1 cellular context compared by ENCODE assay signal in genomic region chr15:49421991-49422390, GRCh38.
TF ChIP-seq lines count a peak whose summit lies in the region.

No MANE protein-coding gene starts in this region.

TF ChIP-seq in GM12878, 131 proteins besides CTCF, POLR2A, EP300 and RAD21 (continued from another document):
- TF ChIP-seq RUNX3 (IDR thresholded peaks at IDR 0.05; ENCODE audit: low read length) (peak; percentile 25; the same call in 1 of the 2 replicates), SIX5 (IDR thresholded peaks at IDR 0.05; ENCODE audit: low read depth, low read length, severe bottlenecking) (no peak), MTA3 (IDR thresholded peaks at IDR 0.05; ENCODE audit: borderline replicate concordance, low read length) (no peak), MLLT1 (IDR thresholded peaks at IDR 0.05) (no peak), RELB (IDR thresholded peaks at IDR 0.05; ENCODE audit: low read depth) (no peak), RBBP5 (conservative IDR thresholded peaks at IDR 0.05) (no peak), FOS (IDR thresholded peaks at IDR 0.05; ENCODE audit: borderline replicate concordance, extremely low read depth, insufficient read length) (no peak), ASH2L (IDR thresholded peaks at IDR 0.05; ENCODE audit: borderline replicate concordance, low read depth) (no peak), EED (IDR thresholded peaks at IDR 0.05; ENCODE audit: low read depth) (no peak), ATF7 (IDR thresholded peaks at IDR 0.05; ENCODE audit: low read depth) (no peak), IRF5 (IDR thresholded peaks at IDR 0.05; ENCODE audit: borderline replicate concordance) (no peak), RCOR1 (conservative IDR thresholded peaks at IDR 0.05; ENCODE audit: low read depth, low read length) (no peak), DPF2 (IDR thresholded peaks at IDR 0.05) (no peak), SMAD1 (IDR thresholded peaks at IDR 0.05; ENCODE audit: low read depth, partially characterized antibody) (no peak), BACH1 (IDR thresholded peaks at IDR 0.05; ENCODE audit: borderline replicate concordance) (no peak), MYB (IDR thresholded peaks at IDR 0.05; ENCODE audit: borderline replicate concordance, low read depth, low read length) (no peak), RB1 (IDR thresholded peaks at IDR 0.05; ENCODE audit: borderline replicate concordance) (0 out of 2 replicates have a peak, but pooled peaks have one; percentile 39), CUX1 (IDR thresholded peaks at IDR 0.05; ENCODE audit: insufficient replicate concordance, low read depth, low read length) (no peak), TARDBP (IDR thresholded peaks at IDR 0.05; ENCODE audit: borderline replicate concordance) (no peak), CHD2 (IDR thresholded peaks at IDR 0.05; ENCODE audit: borderline replicate concordance, low read depth, low read length) (no peak), BCL11A (IDR thresholded peaks at IDR 0.05; ENCODE audit: low read depth, low read length) (no peak), HDAC2 (IDR thresholded peaks at IDR 0.05) (no peak), MTA2 (IDR thresholded peaks at IDR 0.05; ENCODE audit: low read depth) (no peak), EGR1 (IDR thresholded peaks at IDR 0.05; ENCODE audit: borderline replicate concordance in 1 of 2, low read depth in 2 of 2, low read length in 2 of 2) (no peak)
- TF ChIP-seq, protein P1, sequence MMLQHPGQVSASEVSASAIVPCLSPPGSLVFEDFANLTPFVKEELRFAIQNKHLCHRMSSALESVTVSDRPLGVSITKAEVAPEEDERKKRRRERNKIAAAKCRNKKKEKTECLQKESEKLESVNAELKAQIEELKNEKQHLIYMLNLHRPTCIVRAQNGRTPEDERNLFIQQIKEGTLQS (IDR thresholded peaks at IDR 0.05; ENCODE audit: borderline replicate concordance, extremely low read depth, low read depth, low read length): peak; percentile 29; the same call in 1 of the 2 replicates
- TF ChIP-seq, protein P2, sequence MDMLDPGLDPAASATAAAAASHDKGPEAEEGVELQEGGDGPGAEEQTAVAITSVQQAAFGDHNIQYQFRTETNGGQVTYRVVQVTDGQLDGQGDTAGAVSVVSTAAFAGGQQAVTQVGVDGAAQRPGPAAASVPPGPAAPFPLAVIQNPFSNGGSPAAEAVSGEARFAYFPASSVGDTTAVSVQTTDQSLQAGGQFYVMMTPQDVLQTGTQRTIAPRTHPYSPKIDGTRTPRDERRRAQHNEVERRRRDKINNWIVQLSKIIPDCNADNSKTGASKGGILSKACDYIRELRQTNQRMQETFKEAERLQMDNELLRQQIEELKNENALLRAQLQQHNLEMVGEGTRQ (IDR thresholded peaks at IDR 0.05; ENCODE audit: borderline replicate concordance, low read depth, low read length): no peak
- TF ChIP-seq, protein P3, sequence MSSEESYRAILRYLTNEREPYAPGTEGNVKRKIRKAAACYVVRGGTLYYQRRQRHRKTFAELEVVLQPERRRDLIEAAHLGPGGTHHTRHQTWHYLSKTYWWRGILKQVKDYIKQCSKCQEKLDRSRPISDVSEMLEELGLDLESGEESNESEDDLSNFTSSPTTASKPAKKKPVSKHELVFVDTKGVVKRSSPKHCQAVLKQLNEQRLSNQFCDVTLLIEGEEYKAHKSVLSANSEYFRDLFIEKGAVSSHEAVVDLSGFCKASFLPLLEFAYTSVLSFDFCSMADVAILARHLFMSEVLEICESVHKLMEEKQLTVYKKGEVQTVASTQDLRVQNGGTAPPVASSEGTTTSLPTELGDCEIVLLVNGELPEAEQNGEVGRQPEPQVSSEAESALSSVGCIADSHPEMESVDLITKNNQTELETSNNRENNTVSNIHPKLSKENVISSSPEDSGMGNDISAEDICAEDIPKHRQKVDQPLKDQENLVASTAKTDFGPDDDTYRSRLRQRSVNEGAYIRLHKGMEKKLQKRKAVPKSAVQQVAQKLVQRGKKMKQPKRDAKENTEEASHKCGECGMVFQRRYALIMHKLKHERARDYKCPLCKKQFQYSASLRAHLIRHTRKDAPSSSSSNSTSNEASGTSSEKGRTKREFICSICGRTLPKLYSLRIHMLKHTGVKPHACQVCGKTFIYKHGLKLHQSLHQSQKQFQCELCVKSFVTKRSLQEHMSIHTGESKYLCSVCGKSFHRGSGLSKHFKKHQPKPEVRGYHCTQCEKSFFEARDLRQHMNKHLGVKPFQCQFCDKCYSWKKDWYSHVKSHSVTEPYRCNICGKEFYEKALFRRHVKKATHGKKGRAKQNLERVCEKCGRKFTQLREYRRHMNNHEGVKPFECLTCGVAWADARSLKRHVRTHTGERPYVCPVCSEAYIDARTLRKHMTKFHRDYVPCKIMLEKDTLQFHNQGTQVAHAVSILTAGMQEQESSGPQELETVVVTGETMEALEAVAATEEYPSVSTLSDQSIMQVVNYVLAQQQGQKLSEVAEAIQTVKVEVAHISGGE (CRISPR knock-in tag; IDR thresholded peaks at IDR 0.05): no peak
- TF ChIP-seq, protein P4, sequence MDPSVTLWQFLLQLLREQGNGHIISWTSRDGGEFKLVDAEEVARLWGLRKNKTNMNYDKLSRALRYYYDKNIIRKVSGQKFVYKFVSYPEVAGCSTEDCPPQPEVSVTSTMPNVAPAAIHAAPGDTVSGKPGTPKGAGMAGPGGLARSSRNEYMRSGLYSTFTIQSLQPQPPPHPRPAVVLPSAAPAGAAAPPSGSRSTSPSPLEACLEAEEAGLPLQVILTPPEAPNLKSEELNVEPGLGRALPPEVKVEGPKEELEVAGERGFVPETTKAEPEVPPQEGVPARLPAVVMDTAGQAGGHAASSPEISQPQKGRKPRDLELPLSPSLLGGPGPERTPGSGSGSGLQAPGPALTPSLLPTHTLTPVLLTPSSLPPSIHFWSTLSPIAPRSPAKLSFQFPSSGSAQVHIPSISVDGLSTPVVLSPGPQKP (IDR thresholded peaks at IDR 0.05; ENCODE audit: low read depth, low read length): no peak
- TF ChIP-seq, protein P5, sequence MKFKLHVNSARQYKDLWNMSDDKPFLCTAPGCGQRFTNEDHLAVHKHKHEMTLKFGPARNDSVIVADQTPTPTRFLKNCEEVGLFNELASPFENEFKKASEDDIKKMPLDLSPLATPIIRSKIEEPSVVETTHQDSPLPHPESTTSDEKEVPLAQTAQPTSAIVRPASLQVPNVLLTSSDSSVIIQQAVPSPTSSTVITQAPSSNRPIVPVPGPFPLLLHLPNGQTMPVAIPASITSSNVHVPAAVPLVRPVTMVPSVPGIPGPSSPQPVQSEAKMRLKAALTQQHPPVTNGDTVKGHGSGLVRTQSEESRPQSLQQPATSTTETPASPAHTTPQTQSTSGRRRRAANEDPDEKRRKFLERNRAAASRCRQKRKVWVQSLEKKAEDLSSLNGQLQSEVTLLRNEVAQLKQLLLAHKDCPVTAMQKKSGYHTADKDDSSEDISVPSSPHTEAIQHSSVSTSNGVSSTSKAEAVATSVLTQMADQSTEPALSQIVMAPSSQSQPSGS (IDR thresholded peaks at IDR 0.05; ENCODE audit: low read length): no peak
- TF ChIP-seq, protein P6, sequence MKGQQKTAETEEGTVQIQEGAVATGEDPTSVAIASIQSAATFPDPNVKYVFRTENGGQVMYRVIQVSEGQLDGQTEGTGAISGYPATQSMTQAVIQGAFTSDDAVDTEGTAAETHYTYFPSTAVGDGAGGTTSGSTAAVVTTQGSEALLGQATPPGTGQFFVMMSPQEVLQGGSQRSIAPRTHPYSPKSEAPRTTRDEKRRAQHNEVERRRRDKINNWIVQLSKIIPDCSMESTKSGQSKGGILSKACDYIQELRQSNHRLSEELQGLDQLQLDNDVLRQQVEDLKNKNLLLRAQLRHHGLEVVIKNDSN (IDR thresholded peaks at IDR 0.05; ENCODE audit: borderline replicate concordance, extremely low read length, insufficient read depth, low read depth, low read length): no peak
TF ChIP-seq in GM12878: peak in this region for 14.
